1 cellular context compared by ENCODE assay signal in genomic region chr14:67940894-67941455, GRCh38.
TF ChIP-seq lines count a peak whose summit lies in the region.

No MANE protein-coding gene starts in this region.

TF ChIP-seq in GM23338, 12 proteins besides CTCF, POLR2A, EP300 and RAD21 (continued from another document):
- no peak for TF ChIP-seq REST (IDR thresholded peaks at IDR 0.05; ENCODE audit: unreplicated experiment)
- no peak for TF ChIP-seq ETS1 (IDR thresholded peaks at IDR 0.05)
- TF ChIP-seq EZH2phosphoT487 (IDR thresholded peaks at IDR 0.05; ENCODE audit: unreplicated experiment), result no peak
- TF ChIP-seq JUNB (IDR thresholded peaks at IDR 0.05; ENCODE audit: unreplicated experiment), result no peak
